25 cellular contexts compared by ENCODE assay signal in genomic region chr12:79973774-79974173, GRCh38. TPM values are rescaled to one million over a fixed set of nuclear protein-coding genes. Genes with fewer than 3 reads are reported as not detected.
DNase-seq lines count a peak whose midpoint lies in the region; ATAC-seq and TF ChIP-seq lines count a peak whose summit lies in the region.
"Had no signal": no experiment of that assay in that cellular context is flagged by ENCODE, and none has a peak within 500 bp of the region (broad histone marks: within the 10 kb centered on the region; RNA-seq: fewer than 3 reads in every experiment).

No MANE protein-coding gene starts in this region.

- DNase-seq in SK-N-SH, result no peak
- no peak for DNase-seq in Right ventricle myocardium inferior (ENCODE audit: missing footprints)
- DNase-seq in HCEC 1CT, result no peak
- DNase-seq in activated naive CD4-positive, alpha-beta T cell treated with anti-CD3 and anti-CD28 coated beads, Interleukin-2, amount 50 U/mL, for 16 hours, result no peak
- no peak for DNase-seq in DMS114 treated with DMSO at 0.1 percent for 48 hours (lab: John Stamatoyannopoulos, UW; ENCODE audit: unreplicated experiment)
- DNase-seq: activated CD4-positive, alpha-beta T cell treated with anti-CD3 and anti-CD28 coated beads, Interleukin-2, amount 50 U/mL, for 48 hours; activated naive CD4-positive, alpha-beta T cell treated with anti-CD3 and anti-CD28 coated beads, Interleukin-2, amount 10 ng/mL, durations not matched to agents 7 days and 5 days; amniotic stem cell; CD8-positive, alpha-beta T cell; DMS 273 treated with DMSO at 0.1 percent for 48 hours; foreskin fibroblast; left colon; naive B cell; NCI-H187 treated with DMSO at 0.1 percent for 48 hours; SIG-M5; small intestine; stimulated activated CD8-positive, alpha-beta memory T cell treated with anti-CD3 and anti-CD28 coated beads, Interleukin-4, amount 100 ng/mL, for 48 hours; stimulated activated naive CD8-positive, alpha-beta T cell treated with anti-CD3 and anti-CD28 coated beads, Interleukin-15, amount 100 ng/mL, for 72 hours; T-cell had no signal

- H3K36me3 ChIP-seq in SK-N-SH (replicated peaks in 1 of 2; ENCODE audit: control insufficient read depth in 1 of 2, insufficient read depth in 2 of 2, low read length in 1 of 2), result no peaks in the 10 kb centered on the region
- no peaks in the 10 kb centered on the region for H3K36me3 ChIP-seq in muscle layer of duodenum (ENCODE audit: control insufficient read depth in 1 of 2, insufficient read depth in 2 of 2, low read length in 2 of 2)
- H3K36me3 ChIP-seq: breast epithelium, tibial nerve had no signal

- H3K9me3 ChIP-seq in SK-N-SH, result no peaks in the 10 kb centered on the region
- H3K9me3 ChIP-seq in muscle layer of duodenum (ENCODE audit: control insufficient read depth in 1 of 2, low read length in 2 of 2), result no peaks in the 10 kb centered on the region
- H3K9me3 ChIP-seq: breast epithelium, tibial nerve had no signal

- TF ChIP-seq EP300 in SK-N-SH (IDR thresholded peaks at IDR 0.05; ENCODE audit: borderline replicate concordance in 1 of 2, low read depth in 1 of 2, low read length in 1 of 2), result no peak

- H3K4me1 ChIP-seq in SK-N-SH (ENCODE audit: control insufficient read depth in 1 of 2, insufficient read depth in 2 of 2, low read depth in 1 of 2, low read length in 1 of 2), result no peaks in the 10 kb centered on the region
- H3K4me1 ChIP-seq in muscle layer of duodenum (ENCODE audit: control insufficient read depth in 1 of 2, insufficient read depth in 2 of 2, low read length in 2 of 2), result peaks cover 0 to 4% of the 10 kb centered on the region in 2 donors
- H3K4me1 ChIP-seq: breast epithelium had no signal

- no peak for TF ChIP-seq RAD21 in SK-N-SH (IDR thresholded peaks at IDR 0.05; ENCODE audit: low read length)

- no peaks in the 10 kb centered on the region for H4K20me1 ChIP-seq in SK-N-SH (ENCODE audit: insufficient read depth)

- intact Hi-C loops in Right ventricle myocardium inferior (cut with DNase I), result no loop called here

- H3K9ac ChIP-seq in SK-N-SH, result no peak overlapping the region

- H3K27me3 ChIP-seq in SK-N-SH (ENCODE audit: insufficient read depth) (no peaks in the 10 kb centered on the region), muscle layer of duodenum (ENCODE audit: low read depth, low read length) (no peaks in the 10 kb centered on the region)
- H3K27me3 ChIP-seq: breast epithelium, tibial nerve had no signal

- POLR2A ChIA-PET in SK-N-SH (lab: Yijun Ruan, JAX), result no interaction called here

- TF ChIP-seq CTCF in SK-N-SH (IDR thresholded peaks at IDR 0.05), result no peak

- 63% methylated on average over 4 of the region's 4 CpGs for WGBS in SK-N-SH (ENCODE audit: low lambda C conversion rate)

- H3K27ac ChIP-seq in SK-N-SH (ENCODE audit: low read depth in 2 of 2, low read length in 1 of 2), result no peak overlapping the region
- peak overlapping the region; percentile 1 for H3K27ac ChIP-seq in cingulate gyrus (ENCODE audit: low read depth, low read length)
- H3K27ac ChIP-seq in muscle layer of duodenum (ENCODE audit: low read length), result peak overlapping the region; percentile 12
- H3K27ac ChIP-seq: tibial nerve had no signal

- CTCF ChIA-PET in SK-N-SH (lab: Yijun Ruan, JAX), result interaction anchor here (1.0 kb wide), 1 partner anchor 87 kb away, joined by 4 read pairs; no protein-coding TSS in a partner anchor

- no peak overlapping the region; the same call in none of the 2 replicates for H2AFZ ChIP-seq in SK-N-SH (ENCODE audit: low read depth)

- peak; percentile 62; the same call in 2 of the 3 replicates for ATAC-seq in SK-N-SH treated with all-trans-retinoic acid at 6 μM for 48 hours
- ATAC-seq in Right ventricle myocardium inferior, result no peak
- ATAC-seq: CD8-positive, alpha-beta T cell; left colon; Panc1; stimulated activated naive CD8-positive, alpha-beta T cell treated with anti-CD3 and anti-CD28 coated beads, Interleukin-15, amount 100 ng/mL, for 72 hours; T-cell had no signal

- no peak overlapping the region for H3K4me2 ChIP-seq in SK-N-SH

- H3K79me2 ChIP-seq in SK-N-SH (ENCODE audit: insufficient read depth), result no peaks in the 10 kb centered on the region

- H3K9me2 ChIP-seq in SK-N-SH, result no peaks in the 10 kb centered on the region

- H3K4me3 ChIP-seq in SK-N-SH (ENCODE audit: low read depth in 2 of 2, low read length in 1 of 2) (no peak overlapping the region), muscle layer of duodenum (ENCODE audit: low read depth in 1 of 2, low read length in 2 of 2) (peak overlapping the region; percentile 18 to 29)
- H3K4me3 ChIP-seq: breast epithelium, tibial nerve had no signal

- H3F3A ChIP-seq in SK-N-SH (replicated peaks; ENCODE audit: insufficient read depth), result peaks cover 3% of the 10 kb centered on the region

TF ChIP-seq in SK-N-SH treated with all-trans-retinoic acid at 6 μM for 48 hours, 23 proteins besides CTCF, POLR2A, EP300 and RAD21:
- TF ChIP-seq ZC3H10 (CRISPR knock-in tag; IDR thresholded peaks at IDR 0.05), result no peak
- TF ChIP-seq SNAI2 (CRISPR knock-in tag; IDR thresholded peaks at IDR 0.05), result no peak
- no peak for TF ChIP-seq OSR1 (CRISPR knock-in tag; IDR thresholded peaks at IDR 0.05)
- TF ChIP-seq BACH2 (CRISPR knock-in tag; IDR thresholded peaks at IDR 0.05; ENCODE audit: borderline replicate concordance), result no peak
- TF ChIP-seq ZNF565 (CRISPR knock-in tag; conservative IDR thresholded peaks at IDR 0.05; ENCODE audit: low read depth), result no peak

TF ChIP-seq in SK-N-SH, 30 proteins besides CTCF, POLR2A, EP300 and RAD21:
- TF ChIP-seq SMC3 (IDR thresholded peaks at IDR 0.05; ENCODE audit: low read depth, low read length), result no peak
- TF ChIP-seq CHD2 (IDR thresholded peaks at IDR 0.05; ENCODE audit: low read length, partially characterized antibody), result no peak
- TF ChIP-seq TCF12 (IDR thresholded peaks at IDR 0.05), result no peak
- no peak for TF ChIP-seq REST (IDR thresholded peaks at IDR 0.05; ENCODE audit: low read depth, low read length)
- no peak for TF ChIP-seq JUND (IDR thresholded peaks at IDR 0.05)
- TF ChIP-seq USF2 (IDR thresholded peaks at IDR 0.05; ENCODE audit: borderline replicate concordance, low read depth, low read length), result no peak

RNA-seq across cellular contexts. Expression of gene PPP1R12A, which starts 38.9 kb away (rescaled TPM):
- 26.0 and 39.0 TPM in 2 replicates for polyA plus RNA-seq in SK-N-SH (2012; rRNA removed)
- 31.0 and 40.0 TPM in 2 replicates for polyA plus RNA-seq in SK-N-SH (2012; cell fraction: cytosol; rRNA removed)
- polyA plus RNA-seq in SK-N-SH (2012; cell fraction: nucleus; rRNA removed), result 38.3 and 80.8 TPM in 2 replicates
- total RNA-seq in Right ventricle myocardium inferior, result 43.9 TPM

Comparison
In these comparisons a context has a peak if more than half of its experiments do, and no peak if none do; other contexts are left out.
1. H3K27ac ChIP-seq: peak in cingulate gyrus (single experiment) and muscle layer of duodenum (single experiment); none in SK-N-SH (0 of 2).
2. H3K4me3 ChIP-seq: peak in muscle layer of duodenum (2 of 2); none in SK-N-SH (0 of 2).